In the genomic region with DNA sequence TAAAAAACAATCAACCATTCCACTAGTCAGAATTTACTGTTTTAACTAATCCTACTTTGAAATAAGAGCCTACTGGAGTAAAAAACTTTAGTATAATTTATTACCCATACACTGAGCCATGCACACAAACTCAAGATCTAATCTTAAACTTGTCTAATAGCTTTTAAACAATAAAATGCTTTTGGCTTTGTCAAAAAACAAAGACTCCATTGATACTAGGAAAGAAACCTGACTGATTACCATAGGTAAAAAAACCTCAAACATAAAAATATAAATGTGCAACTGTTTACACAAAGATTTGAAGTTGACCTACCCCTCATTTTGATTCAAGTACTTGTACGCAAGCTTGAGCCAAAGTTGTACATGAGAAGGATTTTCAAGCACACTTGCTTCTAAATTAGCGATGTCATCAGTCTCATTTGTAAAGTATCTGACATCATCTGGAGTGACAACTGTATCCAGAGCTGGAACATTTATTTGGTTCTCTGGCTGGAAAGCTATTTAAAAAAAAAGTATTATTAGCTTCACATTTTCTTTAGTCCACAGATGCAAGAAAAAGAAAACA, we compare ENCODE assay signal across 1 cellular context.
A peak's percentile ranks its signal among the peaks of the same experiment; 100 is the strongest.
TF ChIP-seq lines count a peak whose summit lies in the region.

No MANE protein-coding gene starts in this region.

TF ChIP-seq in HEK293, 187 proteins besides CTCF, POLR2A, EP300 and RAD21 (continued from another document and continues in another):
- TF ChIP-seq SCRT1 (tag by site-specific recombination; IDR thresholded peaks at IDR 0.05; ENCODE audit: borderline replicate concordance) (peak; percentile 71; the same call in 1 of the 2 replicates), ZNF624 (tag by site-specific recombination; IDR thresholded peaks at IDR 0.05) (no peak), ZNF350 (tag by site-specific recombination; IDR thresholded peaks at IDR 0.05) (no peak), KLF1 (tag by site-specific recombination; IDR thresholded peaks at IDR 0.05) (no peak), ZFHX2 (tag by site-specific recombination; conservative IDR thresholded peaks at IDR 0.05) (no peak), ZNF202 (tag by site-specific recombination; IDR thresholded peaks at IDR 0.05; ENCODE audit: borderline replicate concordance) (no peak), ZNF423 (tag by site-specific recombination; IDR thresholded peaks at IDR 0.05) (no peak), ZBTB7A (tag by site-specific recombination; IDR thresholded peaks at IDR 0.05; ENCODE audit: low read depth) (no peak), ZNF777 (tag by site-specific recombination; IDR thresholded peaks at IDR 0.05; ENCODE audit: borderline replicate concordance) (no peak), YY2 (tag by site-specific recombination; IDR thresholded peaks at IDR 0.05) (no peak), ZNF473 (tag by site-specific recombination; IDR thresholded peaks at IDR 0.05) (no peak), ZNF121 (tag by site-specific recombination; IDR thresholded peaks at IDR 0.05) (no peak), ZNF146 (tag by site-specific recombination; IDR thresholded peaks at IDR 0.05) (no peak), ZNF792 (tag by site-specific recombination; IDR thresholded peaks at IDR 0.05) (0 out of 2 replicates have a peak, but pooled peaks have one; percentile 68), ZNF23 (tag by site-specific recombination; IDR thresholded peaks at IDR 0.05; ENCODE audit: borderline replicate concordance) (no peak), GLI2 (tag by site-specific recombination; IDR thresholded peaks at IDR 0.05; ENCODE audit: borderline replicate concordance, low read depth) (peak; percentile 89), ZNF843 (tag by site-specific recombination; IDR thresholded peaks at IDR 0.05) (peak; percentile 96), ZNF416 (tag by site-specific recombination; IDR thresholded peaks at IDR 0.05) (no peak), ZNF510 (tag by site-specific recombination; IDR thresholded peaks at IDR 0.05; ENCODE audit: insufficient replicate concordance) (no peak), ZNF560 (tag by site-specific recombination; IDR thresholded peaks at IDR 0.05; ENCODE audit: borderline replicate concordance) (no peak), ZNF157 (tag by site-specific recombination; IDR thresholded peaks at IDR 0.05) (no peak), ZNF114 (tag by site-specific recombination; IDR thresholded peaks at IDR 0.05) (no peak), ZNF426 (tag by site-specific recombination; IDR thresholded peaks at IDR 0.05) (no peak), ZIC2 (tag by site-specific recombination; IDR thresholded peaks at IDR 0.05) (no peak), ZNF239 (tag by site-specific recombination; IDR thresholded peaks at IDR 0.05) (no peak), KLF9 (tag by site-specific recombination; IDR thresholded peaks at IDR 0.05; ENCODE audit: low read depth) (no peak), ZNF133 (tag by site-specific recombination; IDR thresholded peaks at IDR 0.05) (no peak), ZNF670 (tag by site-specific recombination; IDR thresholded peaks at IDR 0.05; ENCODE audit: low read depth) (no peak), ZNF585B (tag by site-specific recombination; IDR thresholded peaks at IDR 0.05) (no peak), EGR2 (tag by site-specific recombination; IDR thresholded peaks at IDR 0.05; ENCODE audit: low read depth) (no peak), YY1 (tag by site-specific recombination; IDR thresholded peaks at IDR 0.05) (no peak), ZNF223 (tag by site-specific recombination; IDR thresholded peaks at IDR 0.05) (no peak), ZNF626 (tag by site-specific recombination; IDR thresholded peaks at IDR 0.05) (no peak), ZNF610 (tag by site-specific recombination; IDR thresholded peaks at IDR 0.05; ENCODE audit: borderline replicate concordance) (no peak), SP3 (tag by site-specific recombination; IDR thresholded peaks at IDR 0.05) (no peak), ZNF596 (tag by site-specific recombination; IDR thresholded peaks at IDR 0.05) (no peak), ZBTB48 (tag by site-specific recombination; IDR thresholded peaks at IDR 0.05) (no peak), ZNF791 (tag by site-specific recombination; IDR thresholded peaks at IDR 0.05) (no peak), SCRT2 (tag by site-specific recombination; IDR thresholded peaks at IDR 0.05) (no peak), ZNF555 (tag by site-specific recombination; conservative IDR thresholded peaks at IDR 0.05) (no peak), ZNF274 (IDR thresholded peaks at IDR 0.05; ENCODE audit: low read length) (no peak), ZNF274 (tag by site-specific recombination; IDR thresholded peaks at IDR 0.05; ENCODE audit: borderline replicate concordance) (no peak)
- TF ChIP-seq, protein P1, sequence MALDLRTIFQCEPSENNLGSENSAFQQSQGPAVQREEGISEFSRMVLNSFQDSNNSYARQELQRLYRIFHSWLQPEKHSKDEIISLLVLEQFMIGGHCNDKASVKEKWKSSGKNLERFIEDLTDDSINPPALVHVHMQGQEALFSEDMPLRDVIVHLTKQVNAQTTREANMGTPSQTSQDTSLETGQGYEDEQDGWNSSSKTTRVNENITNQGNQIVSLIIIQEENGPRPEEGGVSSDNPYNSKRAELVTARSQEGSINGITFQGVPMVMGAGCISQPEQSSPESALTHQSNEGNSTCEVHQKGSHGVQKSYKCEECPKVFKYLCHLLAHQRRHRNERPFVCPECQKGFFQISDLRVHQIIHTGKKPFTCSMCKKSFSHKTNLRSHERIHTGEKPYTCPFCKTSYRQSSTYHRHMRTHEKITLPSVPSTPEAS (tag by site-specific recombination; IDR thresholded peaks at IDR 0.05): peak; percentile 42; the same call in 1 of the 2 replicates
- TF ChIP-seq, protein P2, sequence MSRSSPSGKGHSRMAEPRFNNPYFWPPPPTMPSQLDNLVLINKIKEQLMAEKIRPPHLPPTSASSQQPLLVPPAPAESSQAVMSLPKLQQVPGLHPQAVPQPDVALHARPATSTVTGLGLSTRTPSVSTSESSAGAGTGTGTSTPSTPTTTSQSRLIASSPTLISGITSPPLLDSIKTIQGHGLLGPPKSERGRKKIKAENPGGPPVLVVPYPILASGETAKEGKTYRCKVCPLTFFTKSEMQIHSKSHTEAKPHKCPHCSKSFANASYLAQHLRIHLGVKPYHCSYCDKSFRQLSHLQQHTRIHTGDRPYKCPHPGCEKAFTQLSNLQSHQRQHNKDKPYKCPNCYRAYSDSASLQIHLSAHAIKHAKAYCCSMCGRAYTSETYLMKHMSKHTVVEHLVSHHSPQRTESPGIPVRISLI (tag by site-specific recombination; IDR thresholded peaks at IDR 0.05): no peak; the same call in none of the 2 replicates
- TF ChIP-seq, protein P3, sequence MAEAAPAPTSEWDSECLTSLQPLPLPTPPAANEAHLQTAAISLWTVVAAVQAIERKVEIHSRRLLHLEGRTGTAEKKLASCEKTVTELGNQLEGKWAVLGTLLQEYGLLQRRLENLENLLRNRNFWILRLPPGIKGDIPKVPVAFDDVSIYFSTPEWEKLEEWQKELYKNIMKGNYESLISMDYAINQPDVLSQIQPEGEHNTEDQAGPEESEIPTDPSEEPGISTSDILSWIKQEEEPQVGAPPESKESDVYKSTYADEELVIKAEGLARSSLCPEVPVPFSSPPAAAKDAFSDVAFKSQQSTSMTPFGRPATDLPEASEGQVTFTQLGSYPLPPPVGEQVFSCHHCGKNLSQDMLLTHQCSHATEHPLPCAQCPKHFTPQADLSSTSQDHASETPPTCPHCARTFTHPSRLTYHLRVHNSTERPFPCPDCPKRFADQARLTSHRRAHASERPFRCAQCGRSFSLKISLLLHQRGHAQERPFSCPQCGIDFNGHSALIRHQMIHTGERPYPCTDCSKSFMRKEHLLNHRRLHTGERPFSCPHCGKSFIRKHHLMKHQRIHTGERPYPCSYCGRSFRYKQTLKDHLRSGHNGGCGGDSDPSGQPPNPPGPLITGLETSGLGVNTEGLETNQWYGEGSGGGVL (tag by site-specific recombination; IDR thresholded peaks at IDR 0.05): no peak
- TF ChIP-seq, protein P4, sequence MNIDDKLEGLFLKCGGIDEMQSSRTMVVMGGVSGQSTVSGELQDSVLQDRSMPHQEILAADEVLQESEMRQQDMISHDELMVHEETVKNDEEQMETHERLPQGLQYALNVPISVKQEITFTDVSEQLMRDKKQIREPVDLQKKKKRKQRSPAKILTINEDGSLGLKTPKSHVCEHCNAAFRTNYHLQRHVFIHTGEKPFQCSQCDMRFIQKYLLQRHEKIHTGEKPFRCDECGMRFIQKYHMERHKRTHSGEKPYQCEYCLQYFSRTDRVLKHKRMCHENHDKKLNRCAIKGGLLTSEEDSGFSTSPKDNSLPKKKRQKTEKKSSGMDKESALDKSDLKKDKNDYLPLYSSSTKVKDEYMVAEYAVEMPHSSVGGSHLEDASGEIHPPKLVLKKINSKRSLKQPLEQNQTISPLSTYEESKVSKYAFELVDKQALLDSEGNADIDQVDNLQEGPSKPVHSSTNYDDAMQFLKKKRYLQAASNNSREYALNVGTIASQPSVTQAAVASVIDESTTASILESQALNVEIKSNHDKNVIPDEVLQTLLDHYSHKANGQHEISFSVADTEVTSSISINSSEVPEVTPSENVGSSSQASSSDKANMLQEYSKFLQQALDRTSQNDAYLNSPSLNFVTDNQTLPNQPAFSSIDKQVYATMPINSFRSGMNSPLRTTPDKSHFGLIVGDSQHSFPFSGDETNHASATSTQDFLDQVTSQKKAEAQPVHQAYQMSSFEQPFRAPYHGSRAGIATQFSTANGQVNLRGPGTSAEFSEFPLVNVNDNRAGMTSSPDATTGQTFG (tag by site-specific recombination; IDR thresholded peaks at IDR 0.05; ENCODE audit: borderline replicate concordance): no peak
- TF ChIP-seq, protein P5, sequence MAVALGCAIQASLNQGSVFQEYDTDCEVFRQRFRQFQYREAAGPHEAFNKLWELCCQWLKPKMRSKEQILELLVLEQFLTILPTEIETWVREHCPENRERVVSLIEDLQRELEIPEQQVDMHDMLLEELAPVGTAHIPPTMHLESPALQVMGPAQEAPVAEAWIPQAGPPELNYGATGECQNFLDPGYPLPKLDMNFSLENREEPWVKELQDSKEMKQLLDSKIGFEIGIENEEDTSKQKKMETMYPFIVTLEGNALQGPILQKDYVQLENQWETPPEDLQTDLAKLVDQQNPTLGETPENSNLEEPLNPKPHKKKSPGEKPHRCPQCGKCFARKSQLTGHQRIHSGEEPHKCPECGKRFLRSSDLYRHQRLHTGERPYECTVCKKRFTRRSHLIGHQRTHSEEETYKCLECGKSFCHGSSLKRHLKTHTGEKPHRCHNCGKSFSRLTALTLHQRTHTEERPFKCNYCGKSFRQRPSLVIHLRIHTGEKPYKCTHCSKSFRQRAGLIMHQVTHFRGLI (tag by site-specific recombination; IDR thresholded peaks at IDR 0.05): no peak
- TF ChIP-seq, protein P6, sequence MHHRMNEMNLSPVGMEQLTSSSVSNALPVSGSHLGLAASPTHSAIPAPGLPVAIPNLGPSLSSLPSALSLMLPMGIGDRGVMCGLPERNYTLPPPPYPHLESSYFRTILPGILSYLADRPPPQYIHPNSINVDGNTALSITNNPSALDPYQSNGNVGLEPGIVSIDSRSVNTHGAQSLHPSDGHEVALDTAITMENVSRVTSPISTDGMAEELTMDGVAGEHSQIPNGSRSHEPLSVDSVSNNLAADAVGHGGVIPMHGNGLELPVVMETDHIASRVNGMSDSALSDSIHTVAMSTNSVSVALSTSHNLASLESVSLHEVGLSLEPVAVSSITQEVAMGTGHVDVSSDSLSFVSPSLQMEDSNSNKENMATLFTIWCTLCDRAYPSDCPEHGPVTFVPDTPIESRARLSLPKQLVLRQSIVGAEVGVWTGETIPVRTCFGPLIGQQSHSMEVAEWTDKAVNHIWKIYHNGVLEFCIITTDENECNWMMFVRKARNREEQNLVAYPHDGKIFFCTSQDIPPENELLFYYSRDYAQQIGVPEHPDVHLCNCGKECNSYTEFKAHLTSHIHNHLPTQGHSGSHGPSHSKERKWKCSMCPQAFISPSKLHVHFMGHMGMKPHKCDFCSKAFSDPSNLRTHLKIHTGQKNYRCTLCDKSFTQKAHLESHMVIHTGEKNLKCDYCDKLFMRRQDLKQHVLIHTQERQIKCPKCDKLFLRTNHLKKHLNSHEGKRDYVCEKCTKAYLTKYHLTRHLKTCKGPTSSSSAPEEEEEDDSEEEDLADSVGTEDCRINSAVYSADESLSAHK (tag by site-specific recombination; IDR thresholded peaks at IDR 0.05): peak; percentile 78
- TF ChIP-seq, protein P7, sequence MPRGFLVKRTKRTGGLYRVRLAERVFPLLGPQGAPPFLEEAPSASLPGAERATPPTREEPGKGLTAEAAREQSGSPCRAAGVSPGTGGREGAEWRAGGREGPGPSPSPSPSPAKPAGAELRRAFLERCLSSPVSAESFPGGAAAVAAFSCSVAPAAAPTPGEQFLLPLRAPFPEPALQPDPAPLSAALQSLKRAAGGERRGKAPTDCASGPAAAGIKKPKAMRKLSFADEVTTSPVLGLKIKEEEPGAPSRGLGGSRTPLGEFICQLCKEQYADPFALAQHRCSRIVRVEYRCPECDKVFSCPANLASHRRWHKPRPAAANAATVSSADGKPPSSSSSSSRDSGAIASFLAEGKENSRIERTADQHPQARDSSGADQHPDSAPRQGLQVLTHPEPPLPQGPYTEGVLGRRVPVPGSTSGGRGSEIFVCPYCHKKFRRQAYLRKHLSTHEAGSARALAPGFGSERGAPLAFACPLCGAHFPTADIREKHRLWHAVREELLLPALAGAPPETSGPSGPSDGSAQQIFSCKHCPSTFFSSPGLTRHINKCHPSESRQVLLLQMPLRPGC (tag by site-specific recombination; IDR thresholded peaks at IDR 0.05): peak; percentile 77
- TF ChIP-seq, protein P8, sequence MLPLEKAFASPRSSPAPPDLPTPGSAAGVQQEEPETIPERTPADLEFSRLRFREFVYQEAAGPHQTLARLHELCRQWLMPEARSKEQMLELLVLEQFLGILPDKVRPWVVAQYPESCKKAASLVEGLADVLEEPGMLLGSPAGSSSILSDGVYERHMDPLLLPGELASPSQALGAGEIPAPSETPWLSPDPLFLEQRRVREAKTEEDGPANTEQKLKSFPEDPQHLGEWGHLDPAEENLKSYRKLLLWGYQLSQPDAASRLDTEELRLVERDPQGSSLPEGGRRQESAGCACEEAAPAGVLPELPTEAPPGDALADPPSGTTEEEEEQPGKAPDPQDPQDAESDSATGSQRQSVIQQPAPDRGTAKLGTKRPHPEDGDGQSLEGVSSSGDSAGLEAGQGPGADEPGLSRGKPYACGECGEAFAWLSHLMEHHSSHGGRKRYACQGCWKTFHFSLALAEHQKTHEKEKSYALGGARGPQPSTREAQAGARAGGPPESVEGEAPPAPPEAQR (tag by site-specific recombination; IDR thresholded peaks at IDR 0.05): no peak
- TF ChIP-seq, protein P9, sequence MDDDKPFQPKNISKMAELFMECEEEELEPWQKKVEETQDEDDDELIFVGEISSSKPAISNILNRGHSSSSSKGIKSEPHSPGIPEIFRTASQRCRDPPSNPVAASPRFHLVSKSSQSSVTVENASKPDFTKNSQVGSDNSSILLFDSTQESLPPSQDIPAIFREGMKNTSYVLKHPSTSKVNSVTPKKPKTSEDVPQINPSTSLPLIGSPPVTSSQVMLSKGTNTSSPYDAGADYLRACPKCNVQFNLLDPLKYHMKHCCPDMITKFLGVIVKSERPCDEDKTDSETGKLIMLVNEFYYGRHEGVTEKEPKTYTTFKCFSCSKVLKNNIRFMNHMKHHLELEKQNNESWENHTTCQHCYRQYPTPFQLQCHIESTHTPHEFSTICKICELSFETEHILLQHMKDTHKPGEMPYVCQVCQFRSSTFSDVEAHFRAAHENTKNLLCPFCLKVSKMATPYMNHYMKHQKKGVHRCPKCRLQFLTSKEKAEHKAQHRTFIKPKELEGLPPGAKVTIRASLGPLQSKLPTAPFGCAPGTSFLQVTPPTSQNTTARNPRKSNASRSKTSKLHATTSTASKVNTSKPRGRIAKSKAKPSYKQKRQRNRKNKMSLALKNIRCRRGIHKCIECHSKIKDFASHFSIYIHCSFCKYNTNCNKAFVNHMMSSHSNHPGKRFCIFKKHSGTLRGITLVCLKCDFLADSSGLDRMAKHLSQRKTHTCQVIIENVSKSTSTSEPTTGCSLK (tag by site-specific recombination; IDR thresholded peaks at IDR 0.05): no peak
